22 cellular contexts compared by ENCODE assay signal in the genomic region with DNA sequence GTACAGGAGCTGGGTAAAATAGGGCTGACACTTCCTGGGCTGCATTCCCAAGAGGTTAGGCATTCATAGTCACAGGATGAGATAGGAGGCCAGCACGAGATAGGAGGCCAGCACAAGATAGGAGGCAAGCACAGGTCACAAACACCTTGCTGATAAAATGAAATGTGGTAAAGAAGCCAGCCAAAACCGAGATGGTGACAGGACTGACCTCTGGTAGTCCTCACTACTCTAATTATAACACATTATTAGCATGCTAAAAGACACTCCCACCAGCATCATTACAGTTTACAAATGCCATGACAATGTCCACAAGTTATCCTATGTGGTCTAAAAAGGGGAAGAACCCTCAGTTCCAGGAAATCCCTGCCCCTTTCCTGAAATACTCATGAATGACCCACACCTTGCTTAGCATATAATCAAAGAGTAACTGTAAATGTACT. TPM values are rescaled to one million over a fixed set of nuclear protein-coding genes. Genes with fewer than 3 reads are reported as not detected.
A peak's percentile ranks its signal among the peaks of the same experiment; 100 is the strongest.
DNase-seq lines count a peak whose midpoint lies in the region; ATAC-seq and TF ChIP-seq lines count a peak whose summit lies in the region.
"Had no signal": no experiment of that assay in that cellular context is flagged by ENCODE, and none has a peak within 500 bp of the region (broad histone marks: within the 10 kb centered on the region; RNA-seq: fewer than 3 reads in every experiment).

No MANE protein-coding gene starts in this region.

- H2BK15ac ChIP-seq in mesendoderm (replicated peaks; ENCODE audit: low read depth) = no peak overlapping the region

- H3K36me3 Mint-ChIP-seq in Caco-2 (ENCODE audit: insufficient read depth, unreplicated experiment) = peaks cover 28% of the 10 kb centered on the region
- no peaks in the 10 kb centered on the region for H3K36me3 Mint-ChIP-seq in endothelial cell (ENCODE audit: low read depth, unreplicated experiment)

- peaks cover 14% of the 10 kb centered on the region for H3K9me3 Mint-ChIP-seq in Caco-2 (ENCODE audit: unreplicated experiment)
- H3K9me3 Mint-ChIP-seq in endothelial cell (ENCODE audit: unreplicated experiment) = no peaks in the 10 kb centered on the region
- H3K9me3 Mint-ChIP-seq: CD4-positive, alpha-beta T cell had no signal

- ATAC-seq in HG03097 (IDR thresholded peaks at IDR 0.05; ENCODE audit: low FRiP score, unreplicated experiment) (no peak), GM18873 (IDR thresholded peaks at IDR 0.05; ENCODE audit: low FRiP score, unreplicated experiment) (no peak)

- no peak overlapping the region for H2AK5ac ChIP-seq in mesendoderm (ENCODE audit: low read length)

- no peak overlapping the region for H4K5ac ChIP-seq in mesendoderm (ENCODE audit: low read length)

- H3K9me3 ChIP-seq in Caco-2 = peaks cover 10% of the 10 kb centered on the region
- H3K9me3 ChIP-seq: colonic mucosa, upper lobe of left lung had no signal

- no peak overlapping the region for H2BK120ac ChIP-seq in mesendoderm (ENCODE audit: low read depth, low read length)

- H3K27me3 ChIP-seq in Caco-2 (replicated peaks; ENCODE audit: control insufficient read depth, insufficient read depth, low read length) (no peaks in the 10 kb centered on the region), mesendoderm (ENCODE audit: insufficient read depth, low read length, poor library complexity) (no peaks in the 10 kb centered on the region), dorsolateral prefrontal cortex (peaks cover 0 to 24% (median 0%) of the 10 kb centered on the region in 45 donors)
- H3K27me3 ChIP-seq: colonic mucosa, upper lobe of left lung had no signal

- no peak overlapping the region for H4K8ac ChIP-seq in mesendoderm (ENCODE audit: low read depth, low read length)

- peak overlapping the region; percentile 98 for H3K27ac Mint-ChIP-seq in Caco-2 (ENCODE audit: unreplicated experiment)
- H3K27ac Mint-ChIP-seq in endothelial cell (ENCODE audit: unreplicated experiment) = no peak overlapping the region
- H3K27ac Mint-ChIP-seq: CD4-positive, alpha-beta T cell had no signal

- CTCF ChIA-PET in Caco-2 (lab: Charles Lee) = interaction anchor here (0.6 kb wide), 1 partner anchor 22 kb away, joined by 3 read pairs; no protein-coding TSS in a partner anchor

- no peaks in the 10 kb centered on the region for H3K79me2 ChIP-seq in mesendoderm (ENCODE audit: control insufficient read depth, insufficient read depth, low read length)

- no peak overlapping the region for H2BK5ac ChIP-seq in mesendoderm (ENCODE audit: low read length)

- peaks cover 2% of the 10 kb centered on the region; the same call in 1 of the 2 replicates for H3K36me3 ChIP-seq in Caco-2 (ENCODE audit: control insufficient read depth, insufficient read depth, low read length)
- H3K36me3 ChIP-seq in mesendoderm (ENCODE audit: control insufficient read depth, insufficient read depth, low read length) = no peaks in the 10 kb centered on the region
- H3K36me3 ChIP-seq: colonic mucosa, upper lobe of left lung had no signal

- H3K4ac ChIP-seq in mesendoderm (ENCODE audit: low read depth, low read length) = no peak overlapping the region

- POLR2A ChIA-PET in Caco-2 (lab: Charles Lee) = no interaction called here

- DNase-seq in Caco-2 (peak; percentile 57 to 87), OCI-M1 (lab: John Stamatoyannopoulos, UW) (peak; percentile 98), epithelial cell of esophagus (ENCODE audit: low read depth) (peak; percentile 61), mesendoderm (peak; percentile 80), dorsolateral prefrontal cortex (no peak), endothelial cell (ENCODE audit: low spot score) (no peak)
- DNase-seq: activated CD4-positive, alpha-beta T cell treated with anti-CD3 and anti-CD28 coated beads for 1 hour; activated CD8-positive, alpha-beta memory T cell treated with anti-CD3 and anti-CD28 coated beads, Interleukin-2, amount 50 U/mL, for 4 hours; activated naive CD4-positive, alpha-beta T cell treated with Interleukin-2 at 50 U/mL for 16 hours; CD4-positive, alpha-beta T cell; colonic mucosa; DND-41; mesenchymal stem cell; SHP77; stimulated activated naive CD4-positive, alpha-beta T cell; T-helper 2 cell had no signal

- H3K4me1 Mint-ChIP-seq in Caco-2 (ENCODE audit: low read depth, unreplicated experiment) (peaks cover 78% of the 10 kb centered on the region), endothelial cell (ENCODE audit: unreplicated experiment) (peaks cover 8% of the 10 kb centered on the region)

- BruUV-seq in Caco-2 (replicated peaks; lab: Mats Ljungman, UMichigan) = no TSS peak

- H3K4me3 ChIP-seq in Caco-2 (ENCODE audit: low read depth, low read length) = no peak overlapping the region
- H3K4me3 ChIP-seq in epithelial cell of esophagus (ENCODE audit: low read length) = no peak overlapping the region
- H3K4me3 ChIP-seq in mesendoderm (ENCODE audit: low read length) = no peak overlapping the region
- H3K4me3 ChIP-seq in dorsolateral prefrontal cortex = no peak overlapping the region
- H3K4me3 ChIP-seq: colonic mucosa, upper lobe of left lung had no signal

- H3K4me3 Mint-ChIP-seq in Caco-2 (ENCODE audit: unreplicated experiment) = peak overlapping the region; percentile 68
- no peak overlapping the region for H3K4me3 Mint-ChIP-seq in endothelial cell (ENCODE audit: unreplicated experiment)
- H3K4me3 Mint-ChIP-seq: CD4-positive, alpha-beta T cell had no signal

- H3K4me1 ChIP-seq in Caco-2 = peaks cover 89% of the 10 kb centered on the region
- peaks cover 5% of the 10 kb centered on the region for H3K4me1 ChIP-seq in mesendoderm (ENCODE audit: control insufficient read depth, low read depth, low read length)

- H3K79me1 ChIP-seq in mesendoderm (ENCODE audit: low read length) = no peaks in the 10 kb centered on the region

- no peak overlapping the region for H3K18ac ChIP-seq in mesendoderm (ENCODE audit: low read length)

- no peak for TF ChIP-seq CTCF in Caco-2 (IDR thresholded peaks at IDR 0.05; ENCODE audit: insufficient read depth in 1 of 2, low read depth in 1 of 2, low read length in 1 of 2, severe bottlenecking in 1 of 2, unreplicated experiment in 1 of 2)
- no peak for TF ChIP-seq CTCF in epithelial cell of esophagus (IDR thresholded peaks at IDR 0.05; ENCODE audit: insufficient read depth, low read depth, low read length, missing control alignments)
- no peak for TF ChIP-seq CTCF in dorsolateral prefrontal cortex (IDR thresholded peaks at IDR 0.05 in 54 of 56, conservative IDR thresholded peaks at IDR 0.05 in 2 of 56; ENCODE audit: low read depth in 1 of 56, partially characterized antibody in 56 of 56)
- no peak for TF ChIP-seq CTCF in endothelial cell (IDR thresholded peaks at IDR 0.05; ENCODE audit: unreplicated experiment)

- H3K56ac ChIP-seq in mesendoderm (ENCODE audit: low read length) = peak overlapping the region; percentile 42

- no CpG with 5 or more reads among the region's 2 CpGs for WGBS in mesendoderm (ENCODE audit: extremely low coverage, insufficient coverage, low lambda C conversion rate)

- no peak overlapping the region for H3K4me2 ChIP-seq in mesendoderm (ENCODE audit: low read length)

- H3K23ac ChIP-seq in mesendoderm (ENCODE audit: low read length) = no peak overlapping the region

- H3K9ac ChIP-seq in mesendoderm (ENCODE audit: low read length) = no peak overlapping the region

- no peaks in the 10 kb centered on the region for H3K27me3 Mint-ChIP-seq in Caco-2 (ENCODE audit: insufficient read depth, unreplicated experiment)
- H3K27me3 Mint-ChIP-seq in endothelial cell (ENCODE audit: unreplicated experiment) = peaks cover 4% of the 10 kb centered on the region

- H3K27ac ChIP-seq in mesendoderm (ENCODE audit: low read depth, low read length) = no peak overlapping the region
- no peak overlapping the region for H3K27ac ChIP-seq in dorsolateral prefrontal cortex
- H3K27ac ChIP-seq: colonic mucosa, upper lobe of left lung had no signal

- intact Hi-C loops in Caco-2 (cut with micrococcal nuclease; ENCODE audit: unreplicated experiment) (no loop called here), dorsolateral prefrontal cortex (cut with DNase I) (no loop called here)

RNA-seq across cellular contexts. Expression of a gene that starts 20.9 kb away (rescaled TPM):
- 3.9 and 6.8 TPM in 2 replicates for total RNA-seq in Caco-2 (2022)
- polyA plus RNA-seq in mesendoderm (2013, experiment 1 of 2) = not detected
- polyA plus RNA-seq in mesendoderm (2013, experiment 2 of 2) = not detected
- total RNA-seq in dorsolateral prefrontal cortex = not detected
- total RNA-seq in endothelial cell (ENCODE audit: unreplicated experiment) = not detected
- total RNA-seq: CD4-positive, alpha-beta T cell; colonic mucosa; glomerular endothelial cell; upper lobe of left lung had no signal
- polyA plus RNA-seq: esophagus, neural cell had no signal

RNA-seq across cellular contexts. Expression of a gene that starts 51.2 kb away (rescaled TPM):
- 86.5 and 93.8 TPM in 2 replicates for total RNA-seq in Caco-2 (2022)
- polyA plus RNA-seq in mesendoderm (2013, experiment 1 of 2) = 14.9 TPM
- polyA plus RNA-seq in mesendoderm (2013, experiment 2 of 2) = 14.7 TPM
- 10 to 100 TPM; 17.0 to 42.9 (median 31.8) TPM for total RNA-seq in dorsolateral prefrontal cortex
- 14.8 TPM for total RNA-seq in endothelial cell (ENCODE audit: unreplicated experiment)

Comparison
In these comparisons a context has a peak if more than half of its experiments do, and no peak if none do; other contexts are left out.
1. DNase-seq: peak in Caco-2 (2 of 2), OCI-M1 (single experiment), epithelial cell of esophagus (single experiment) and mesendoderm (single experiment); none in dorsolateral prefrontal cortex (0 of 10) and endothelial cell (single experiment).